In the genomic region with DNA sequence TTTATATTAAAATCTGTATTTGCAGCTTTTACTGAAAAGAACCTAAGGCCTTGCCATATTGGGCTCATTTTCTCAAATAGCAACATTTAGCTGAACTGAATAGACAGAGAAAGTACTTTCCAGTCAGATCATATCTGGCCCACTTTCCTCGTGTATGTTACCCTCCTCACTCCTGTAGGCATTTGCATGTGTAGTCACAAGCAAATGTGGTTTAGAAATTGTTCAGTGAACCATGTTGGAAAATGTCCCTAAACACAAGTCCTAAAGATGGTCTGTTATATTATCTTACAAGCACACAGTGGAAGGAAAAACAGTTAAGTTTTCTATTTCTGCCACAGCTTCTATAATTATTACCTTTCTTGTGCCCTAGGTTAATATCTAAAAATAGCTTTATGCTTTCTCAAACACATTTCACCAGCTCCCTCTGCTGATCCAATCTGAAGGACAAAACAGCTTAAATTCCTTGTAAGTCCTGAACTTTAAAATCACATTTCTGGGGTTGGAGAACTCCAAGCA, we compare ENCODE assay signal across 8 cellular contexts. TPM values are rescaled to one million over a fixed set of nuclear protein-coding genes. Genes with fewer than 3 reads are reported as not detected.
A peak's percentile ranks its signal among the peaks of the same experiment; 100 is the strongest.
DNase-seq lines count a peak whose midpoint lies in the region; ATAC-seq and TF ChIP-seq lines count a peak whose summit lies in the region.

No MANE protein-coding gene starts in this region.

- TF ChIP-seq CTCF in SK-N-SH (IDR thresholded peaks at IDR 0.05) (no peak), sigmoid colon (IDR thresholded peaks at IDR 0.05) (no peak)

- no peaks in the 10 kb centered on the region for H3K9me2 ChIP-seq in SK-N-SH

- no peak for TF ChIP-seq RAD21 in SK-N-SH (IDR thresholded peaks at IDR 0.05; ENCODE audit: low read length)

- H4K20me1 ChIP-seq in SK-N-SH (ENCODE audit: insufficient read depth), result no peaks in the 10 kb centered on the region

- no peak; the same call in 2 of the 3 replicates for ATAC-seq in SK-N-SH treated with all-trans-retinoic acid at 6 μM for 48 hours
- ATAC-seq in HG02938 (IDR thresholded peaks at IDR 0.05; ENCODE audit: unreplicated experiment), result peak; percentile 36

- H3K9me3 ChIP-seq in SK-N-SH (no peaks in the 10 kb centered on the region), sigmoid colon (no peaks in the 10 kb centered on the region)

- no peak for TF ChIP-seq EP300 in SK-N-SH (IDR thresholded peaks at IDR 0.05; ENCODE audit: borderline replicate concordance in 1 of 2, low read depth in 1 of 2, low read length in 1 of 2)
- TF ChIP-seq EP300 in sigmoid colon (IDR thresholded peaks at IDR 0.05), result no peak

- H2AFZ ChIP-seq in SK-N-SH (ENCODE audit: low read depth), result peak overlapping the region; percentile 58; the same call in 1 of the 2 replicates

- intact Hi-C loops in sigmoid colon (cut with DNase I), result loop anchor here (10.0 kb wide), 2 partner anchors 779 to 1239 kb away; a partner anchor contains a TSS

- H3K4me1 ChIP-seq in SK-N-SH (ENCODE audit: control insufficient read depth in 1 of 2, insufficient read depth in 2 of 2, low read depth in 1 of 2, low read length in 1 of 2) (no peaks in the 10 kb centered on the region; a peak in 1 of 4 replicates), sigmoid colon (peaks cover 0 to 13% (median 8%) of the 10 kb centered on the region in 4 donors)

- no peak overlapping the region for H3K9ac ChIP-seq in SK-N-SH

- no peaks in the 10 kb centered on the region; the same call in 1 of the 2 replicates for H3K27me3 ChIP-seq in SK-N-SH (ENCODE audit: insufficient read depth)
- H3K27me3 ChIP-seq in sigmoid colon, result no peaks in the 10 kb centered on the region

- H3K4me2 ChIP-seq in SK-N-SH, result no peak overlapping the region; the same call in 1 of the 2 replicates

- POLR2A ChIA-PET in SK-N-SH (lab: Yijun Ruan, JAX), result no interaction called here

- H3K27ac ChIP-seq in SK-N-SH (ENCODE audit: low read depth in 2 of 2, low read length in 1 of 2) (no peak overlapping the region; a peak in 1 of 4 replicates), sigmoid colon (peak overlapping the region; percentile 52 to 78 (median 66))

- peak overlapping the region in 1 of 2 experiments; percentile 52; a peak in 1 of 4 replicates for H3K4me3 ChIP-seq in SK-N-SH (ENCODE audit: low read depth in 2 of 2, low read length in 1 of 2)
- H3K4me3 ChIP-seq in sigmoid colon, result peak overlapping the region in 2 of 4 donors; percentile 15 to 33

- DNase-seq in SK-N-SH, result no peak
- peak; percentile 1 for DNase-seq in amniotic epithelial cell (ENCODE audit: low read depth)
- DNase-seq in sigmoid colon, result no peak
- no peak for DNase-seq in DMS114 treated with DMSO at 0.1 percent for 48 hours (lab: John Stamatoyannopoulos, UW; ENCODE audit: unreplicated experiment)
- DNase-seq in RKO (ENCODE audit: low spot score), result no peak
- DNase-seq in A172 (ENCODE audit: low spot score), result no peak

- no peaks in the 10 kb centered on the region for H3F3A ChIP-seq in SK-N-SH (replicated peaks; ENCODE audit: insufficient read depth)

- CTCF ChIA-PET in SK-N-SH (lab: Yijun Ruan, JAX), result interaction anchor here (0.6 to 2.5 kb wide), 29 partner anchors 9 to 641 kb away, joined by 3 to 29 read pairs (median 4); a partner anchor contains a TSS

- WGBS in SK-N-SH (ENCODE audit: low lambda C conversion rate), result 0% methylated on average over 1 of the region's 1 CpG
- 9 to 11% methylated on average over 1 of the region's 1 CpG for WGBS in sigmoid colon, 2 donors

- H3K36me3 ChIP-seq in SK-N-SH (replicated peaks in 1 of 2; ENCODE audit: control insufficient read depth in 1 of 2, insufficient read depth in 2 of 2, low read length in 1 of 2) (no peaks in the 10 kb centered on the region), sigmoid colon (no peaks in the 10 kb centered on the region)

- H3K79me2 ChIP-seq in SK-N-SH (ENCODE audit: insufficient read depth), result no peaks in the 10 kb centered on the region

- TF ChIP-seq POLR2A in sigmoid colon (IDR thresholded peaks at IDR 0.05), result no peak

TF ChIP-seq in SK-N-SH, 30 proteins besides CTCF, POLR2A, EP300 and RAD21:
- TF ChIP-seq MEF2A (IDR thresholded peaks at IDR 0.05; ENCODE audit: borderline replicate concordance, low read depth) (0 out of 2 replicates have a peak, but pooled peaks have one; percentile 24), RCOR1 (IDR thresholded peaks at IDR 0.05; ENCODE audit: low read length) (no peak)

TF ChIP-seq in SK-N-SH treated with all-trans-retinoic acid at 6 μM for 48 hours, 23 proteins besides CTCF, POLR2A, EP300 and RAD21:
- TF ChIP-seq, protein P1, sequence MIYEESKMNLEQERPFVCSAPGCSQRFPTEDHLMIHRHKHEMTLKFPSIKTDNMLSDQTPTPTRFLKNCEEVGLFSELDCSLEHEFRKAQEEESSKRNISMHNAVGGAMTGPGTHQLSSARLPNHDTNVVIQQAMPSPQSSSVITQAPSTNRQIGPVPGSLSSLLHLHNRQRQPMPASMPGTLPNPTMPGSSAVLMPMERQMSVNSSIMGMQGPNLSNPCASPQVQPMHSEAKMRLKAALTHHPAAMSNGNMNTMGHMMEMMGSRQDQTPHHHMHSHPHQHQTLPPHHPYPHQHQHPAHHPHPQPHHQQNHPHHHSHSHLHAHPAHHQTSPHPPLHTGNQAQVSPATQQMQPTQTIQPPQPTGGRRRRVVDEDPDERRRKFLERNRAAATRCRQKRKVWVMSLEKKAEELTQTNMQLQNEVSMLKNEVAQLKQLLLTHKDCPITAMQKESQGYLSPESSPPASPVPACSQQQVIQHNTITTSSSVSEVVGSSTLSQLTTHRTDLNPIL (CRISPR knock-in tag; IDR thresholded peaks at IDR 0.05; ENCODE audit: low read depth), result no peak
- TF ChIP-seq ESRRG (CRISPR knock-in tag; IDR thresholded peaks at IDR 0.05) (no peak), BACH2 (CRISPR knock-in tag; IDR thresholded peaks at IDR 0.05; ENCODE audit: borderline replicate concordance) (no peak), PPARA (CRISPR knock-in tag; IDR thresholded peaks at IDR 0.05; ENCODE audit: borderline replicate concordance) (no peak), TCF4 (CRISPR knock-in tag; IDR thresholded peaks at IDR 0.05; ENCODE audit: borderline replicate concordance) (no peak), CSDC2 (CRISPR knock-in tag; IDR thresholded peaks at IDR 0.05) (no peak), ZC3H10 (CRISPR knock-in tag; IDR thresholded peaks at IDR 0.05) (no peak)
- TF ChIP-seq, protein P2, sequence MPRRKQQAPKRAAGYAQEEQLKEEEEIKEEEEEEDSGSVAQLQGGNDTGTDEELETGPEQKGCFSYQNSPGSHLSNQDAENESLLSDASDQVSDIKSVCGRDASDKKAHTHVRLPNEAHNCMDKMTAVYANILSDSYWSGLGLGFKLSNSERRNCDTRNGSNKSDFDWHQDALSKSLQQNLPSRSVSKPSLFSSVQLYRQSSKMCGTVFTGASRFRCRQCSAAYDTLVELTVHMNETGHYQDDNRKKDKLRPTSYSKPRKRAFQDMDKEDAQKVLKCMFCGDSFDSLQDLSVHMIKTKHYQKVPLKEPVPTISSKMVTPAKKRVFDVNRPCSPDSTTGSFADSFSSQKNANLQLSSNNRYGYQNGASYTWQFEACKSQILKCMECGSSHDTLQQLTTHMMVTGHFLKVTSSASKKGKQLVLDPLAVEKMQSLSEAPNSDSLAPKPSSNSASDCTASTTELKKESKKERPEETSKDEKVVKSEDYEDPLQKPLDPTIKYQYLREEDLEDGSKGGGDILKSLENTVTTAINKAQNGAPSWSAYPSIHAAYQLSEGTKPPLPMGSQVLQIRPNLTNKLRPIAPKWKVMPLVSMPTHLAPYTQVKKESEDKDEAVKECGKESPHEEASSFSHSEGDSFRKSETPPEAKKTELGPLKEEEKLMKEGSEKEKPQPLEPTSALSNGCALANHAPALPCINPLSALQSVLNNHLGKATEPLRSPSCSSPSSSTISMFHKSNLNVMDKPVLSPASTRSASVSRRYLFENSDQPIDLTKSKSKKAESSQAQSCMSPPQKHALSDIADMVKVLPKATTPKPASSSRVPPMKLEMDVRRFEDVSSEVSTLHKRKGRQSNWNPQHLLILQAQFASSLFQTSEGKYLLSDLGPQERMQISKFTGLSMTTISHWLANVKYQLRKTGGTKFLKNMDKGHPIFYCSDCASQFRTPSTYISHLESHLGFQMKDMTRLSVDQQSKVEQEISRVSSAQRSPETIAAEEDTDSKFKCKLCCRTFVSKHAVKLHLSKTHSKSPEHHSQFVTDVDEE (CRISPR knock-in tag; IDR thresholded peaks at IDR 0.05), result no peak

RNA-seq across cellular contexts. Expression of a gene that starts 0.6 kb away (rescaled TPM):
- polyA plus RNA-seq in SK-N-SH (2012; rRNA removed) (1.6 and 2.0 TPM in 2 replicates), sigmoid colon (10 to 100 TPM in 1 of 3 donors, 1 to 10 TPM in 2; 3.4 to 13.9 (median 7.8) TPM)
- polyA plus RNA-seq in SK-N-SH (2012; cell fraction: cytosol; rRNA removed), result 1.8 and 2.4 TPM in 2 replicates
- 1.2 and 2.3 TPM in 2 replicates for polyA plus RNA-seq in SK-N-SH (2012; cell fraction: nucleus; rRNA removed)
- 1 to 10 TPM; 2.0 to 4.4 (median 3.7) TPM for total RNA-seq in sigmoid colon
- total RNA-seq in A172 (2014; rRNA removed; shearing (Covaris generic)), result 3.1 and 8.0 TPM in 2 replicates

Comparison
In these comparisons a context has a peak if more than half of its experiments do, and no peak if none do; other contexts are left out.
1. H3K27ac ChIP-seq: peak in sigmoid colon (4 of 4); none in SK-N-SH (0 of 2).